1 cellular context compared by ENCODE assay signal in genomic region chr4:83360018-83360417, GRCh38.
TF ChIP-seq lines count a peak whose summit lies in the region.

No MANE protein-coding gene starts in this region.

TF ChIP-seq in H1, 55 proteins besides CTCF, POLR2A, EP300 and RAD21:
- TF ChIP-seq SIN3A (conservative IDR thresholded peaks at IDR 0.05 in 1 of 2, IDR thresholded peaks at IDR 0.05 in 1 of 2; ENCODE audit: low read depth in 1 of 2, low read length in 2 of 2) (no peak), MAX (IDR thresholded peaks at IDR 0.05) (no peak), E2F6 (IDR thresholded peaks at IDR 0.05) (no peak), RXRA (IDR thresholded peaks at IDR 0.05; ENCODE audit: insufficient read depth, low read depth, low read length) (no peak), EGR1 (IDR thresholded peaks at IDR 0.05; ENCODE audit: borderline replicate concordance, low read depth, low read length) (no peak), SP1 (IDR thresholded peaks at IDR 0.05; ENCODE audit: low read depth, low read length) (no peak)
